In genomic region chr12:12508612-12509011, GRCh38 we compare ENCODE assay signal across 1 cellular context.
TF ChIP-seq lines count a peak whose summit lies in the region.

No MANE protein-coding gene starts in this region.

TF ChIP-seq in GM23338, 12 proteins besides CTCF, POLR2A, EP300 and RAD21 (continued from another document):
- no peak for TF ChIP-seq ETS1 (IDR thresholded peaks at IDR 0.05)
- no peak for TF ChIP-seq STAT1 (IDR thresholded peaks at IDR 0.05; ENCODE audit: unreplicated experiment)
- no peak for TF ChIP-seq ZNF114 (CRISPR knock-in tag; IDR thresholded peaks at IDR 0.05)
- TF ChIP-seq CREB1 (CRISPR knock-in tag; IDR thresholded peaks at IDR 0.05; ENCODE audit: low read depth): no peak
- no peak for TF ChIP-seq EZH2 (IDR thresholded peaks at IDR 0.05; ENCODE audit: low read depth, unreplicated experiment)
- TF ChIP-seq REST (IDR thresholded peaks at IDR 0.05; ENCODE audit: unreplicated experiment): no peak
- TF ChIP-seq ZNF331 (CRISPR knock-in tag; IDR thresholded peaks at IDR 0.05; ENCODE audit: low read depth): no peak
- no peak for TF ChIP-seq JUNB (IDR thresholded peaks at IDR 0.05; ENCODE audit: unreplicated experiment)
